1 cellular context compared by ENCODE assay signal in genomic region chr4:38530486-38530885, GRCh38.
TF ChIP-seq lines count a peak whose summit lies in the region.

No MANE protein-coding gene starts in this region.

TF ChIP-seq in K562, 482 proteins besides CTCF, POLR2A, EP300 and RAD21 (continued from another document):
- TF ChIP-seq RREB1 (CRISPR knock-in tag; IDR thresholded peaks at IDR 0.05) (no peak), C11orf30 (IDR thresholded peaks at IDR 0.05; ENCODE audit: low read depth) (peak; percentile 59)
